ENCODE assay signal across 8 cellular contexts in genomic region chr14:45133683-45134050, GRCh38. TPM values are rescaled to one million over a fixed set of nuclear protein-coding genes. Genes with fewer than 3 reads are reported as not detected.
DNase-seq lines count a peak whose midpoint lies in the region; ATAC-seq, FAIRE-seq and TF ChIP-seq lines count a peak whose summit lies in the region.

No MANE protein-coding gene starts in this region.

- peak; percentile 17 for DNase-seq in NCI-H345 treated with DMSO at 0.1 percent for 48 hours (lab: John Stamatoyannopoulos, UW; ENCODE audit: unreplicated experiment)
- DNase-seq in NCI-H345 (lab: John Stamatoyannopoulos, UW): no peak
- no peak for DNase-seq in astrocyte (ENCODE audit: low read depth)
- no peak for DNase-seq in suprapubic skin (ENCODE audit: low spot score in 2 of 2)
- no peak for DNase-seq in NCI-H1436 treated with DMSO at 0.1 percent for 48 hours (lab: John Stamatoyannopoulos, UW)

- no peaks in the 10 kb centered on the region for H4K20me1 ChIP-seq in astrocyte (ENCODE audit: insufficient read depth, low read length)

- no peak for TF ChIP-seq EP300 in suprapubic skin (IDR thresholded peaks at IDR 0.05)

- peak overlapping the region; percentile 85 for H3K4me2 ChIP-seq in astrocyte (ENCODE audit: low read length)

- H3K4me3 ChIP-seq in astrocyte (ENCODE audit: insufficient read depth, low read depth, low read length) (peak overlapping the region; percentile 99), suprapubic skin (peak overlapping the region; percentile 91)

- peaks cover 18% of the 10 kb centered on the region for H3K4me1 Mint-ChIP-seq in astrocyte (ENCODE audit: low read depth, unreplicated experiment)

- H3K27me3 ChIP-seq in astrocyte (ENCODE audit: insufficient read depth, low read length): no peaks in the 10 kb centered on the region
- no peaks in the 10 kb centered on the region for H3K27me3 ChIP-seq in layer of hippocampus (ENCODE audit: control insufficient read depth, insufficient read depth, low read length)
- no peaks in the 10 kb centered on the region for H3K27me3 ChIP-seq in suprapubic skin

- H3K36me3 Mint-ChIP-seq in astrocyte (ENCODE audit: low read depth, unreplicated experiment): no peaks in the 10 kb centered on the region

- no peaks in the 10 kb centered on the region for H3K27me3 Mint-ChIP-seq in astrocyte (ENCODE audit: low read depth, unreplicated experiment)

- H2AFZ ChIP-seq in astrocyte (ENCODE audit: low read depth, low read length): peak overlapping the region; percentile 88

- peak overlapping the region; percentile 98 for H3K4me3 Mint-ChIP-seq in astrocyte (ENCODE audit: unreplicated experiment)

- peak overlapping the region; percentile 94 for H3K9ac ChIP-seq in astrocyte (ENCODE audit: low read length)

- FAIRE-seq in astrocyte (lab: Jason Lieb, UNC): no peak

- peak overlapping the region; percentile 99 for H3K27ac Mint-ChIP-seq in astrocyte (ENCODE audit: unreplicated experiment)

- peaks cover 16% of the 10 kb centered on the region for H3K4me1 ChIP-seq in astrocyte (ENCODE audit: insufficient read depth, low read length)
- peaks cover 42% of the 10 kb centered on the region for H3K4me1 ChIP-seq in suprapubic skin

- ATAC-seq in GM18517 (IDR thresholded peaks at IDR 0.05; ENCODE audit: unreplicated experiment) (no peak), HG02642 (IDR thresholded peaks at IDR 0.05; ENCODE audit: poor library complexity, unreplicated experiment) (no peak)

- peak overlapping the region; percentile 83 for H3K27ac ChIP-seq in astrocyte (ENCODE audit: low read depth, low read length)
- H3K27ac ChIP-seq in layer of hippocampus (ENCODE audit: low read depth, low read length): peak overlapping the region; percentile 97
- peak overlapping the region; percentile 81 for H3K27ac ChIP-seq in suprapubic skin

- TF ChIP-seq POLR2A in suprapubic skin (IDR thresholded peaks at IDR 0.05): no peak

- peaks cover 6% of the 10 kb centered on the region for H3K36me3 ChIP-seq in astrocyte (ENCODE audit: insufficient read depth, low read length)
- no peaks in the 10 kb centered on the region for H3K36me3 ChIP-seq in suprapubic skin

- TF ChIP-seq CTCF in astrocyte (IDR thresholded peaks at IDR 0.05; ENCODE audit: insufficient read depth, low read depth, low read length) (no peak), suprapubic skin (IDR thresholded peaks at IDR 0.05) (no peak)

- H3K79me2 ChIP-seq in astrocyte (ENCODE audit: insufficient read depth, low read length): peaks cover 77% of the 10 kb centered on the region

- WGBS in suprapubic skin: under 1% methylated on average over 9 of the region's 9 CpGs

- H3K9me3 ChIP-seq in astrocyte (ENCODE audit: insufficient read depth, low read depth, low read length) (no peaks in the 10 kb centered on the region), suprapubic skin (no peaks in the 10 kb centered on the region)

- H3K9me3 Mint-ChIP-seq in astrocyte (ENCODE audit: unreplicated experiment): no peaks in the 10 kb centered on the region

RNA-seq across cellular contexts. Expression of gene FKBP3, which starts 0.6 kb away (rescaled TPM):
- total RNA-seq in astrocyte: 66.1 and 77.0 TPM in 2 replicates
- total RNA-seq in suprapubic skin: 10 to 100 TPM; 19.4 to 47.1 (median 22.0) TPM

RNA-seq across cellular contexts. Expression of gene FANCM, which starts 2.1 kb away (rescaled TPM):
- 4.2 and 5.4 TPM in 2 replicates for total RNA-seq in astrocyte
- 10 to 100 TPM in 1 of 4 donors, 1 to 10 TPM in 3; 2.6 to 10.1 (median 6.4) TPM for total RNA-seq in suprapubic skin

RNA-seq across cellular contexts. Expression of gene PRPF39, which starts 49.8 kb away (rescaled TPM):
- total RNA-seq in astrocyte (42.6 and 43.3 TPM in 2 replicates), suprapubic skin (10 to 100 TPM; 37.4 to 99.4 (median 40.6) TPM)
